Comparison of ENCODE assay signal across 12 cellular contexts in genomic region chr16:20867585-20867984, GRCh38. TPM values are rescaled to one million over a fixed set of nuclear protein-coding genes. Genes with fewer than 3 reads are reported as not detected.
DNase-seq lines count a peak whose midpoint lies in the region; ATAC-seq and TF ChIP-seq lines count a peak whose summit lies in the region.
"Had no signal": no experiment of that assay in that cellular context is flagged by ENCODE, and none has a peak within 500 bp of the region (broad histone marks: within the 10 kb centered on the region; RNA-seq: fewer than 3 reads in every experiment).

No MANE protein-coding gene starts in this region.

- H2AK9ac ChIP-seq in IMR-90 (replicated peaks; ENCODE audit: low read depth, low read length, poor library complexity): no peak overlapping the region

- no peak overlapping the region for H3K56ac ChIP-seq in IMR-90 (ENCODE audit: extremely low read depth, insufficient read depth, low read length)

- in situ Hi-C loops in IMR-90 (cut with MboI; ENCODE audit: low sequenced_read_pairs): no loop called here

- no peak overlapping the region for H4K5ac ChIP-seq in IMR-90 (ENCODE audit: low read depth, low read length)

- H3K9me3 ChIP-seq in IMR-90 (ENCODE audit: control insufficient read depth, insufficient read depth, low read length) (no peaks in the 10 kb centered on the region), adipocyte (ENCODE audit: control insufficient read depth, low read length) (no peaks in the 10 kb centered on the region)
- H3K9me3 ChIP-seq: thyroid gland had no signal

- DNase-seq in IMR-90 (peak; percentile 46), adipocyte (ENCODE audit: low read depth) (no peak), fibroblast of mammary gland (ENCODE audit: low read depth) (peak; percentile 74), stromal cell of bone marrow (ENCODE audit: low read depth) (peak; percentile 52), erythroblast (lab: John Stamatoyannopoulos, UW) (no peak), NCI-H146 (lab: John Stamatoyannopoulos, UW) (no peak), GOT3 (lab: John Stamatoyannopoulos, UW) (no peak)
- DNase-seq: activated naive CD8-positive, alpha-beta T cell treated with anti-CD3 and anti-CD28 coated beads, Interleukin-2, amount 50 U/mL, for 24 hours; NCI-H446; retina; thyroid gland had no signal

- H2AFZ ChIP-seq in IMR-90 (replicated peaks; ENCODE audit: low read length, poor library complexity): no peak overlapping the region

- TF ChIP-seq CTCF in IMR-90 (conservative IDR thresholded peaks at IDR 0.05; ENCODE audit: low read depth, low read length) (no peak), fibroblast of mammary gland (conservative IDR thresholded peaks at IDR 0.05; ENCODE audit: control insufficient read depth, insufficient read depth, low read depth, low read length) (no peak)

- H3K9ac ChIP-seq in IMR-90 (ENCODE audit: low read depth, low read length): no peak overlapping the region
- peak overlapping the region; percentile 84 for H3K9ac ChIP-seq in adipocyte (ENCODE audit: low read length)

- H2BK20ac ChIP-seq in IMR-90 (ENCODE audit: low read depth, low read length): 0 out of 2 replicates have a peak overlapping the region, but pooled peaks have one; percentile 21

- H4K20me1 ChIP-seq in IMR-90 (ENCODE audit: insufficient read depth, low read length): peaks cover 27% of the 10 kb centered on the region

- dilution Hi-C loops in IMR-90 (cut with HindIII; ENCODE audit: low sequenced_read_pairs, unreplicated experiment): no loop called here

- H2BK120ac ChIP-seq in IMR-90 (ENCODE audit: low read depth, low read length): no peak overlapping the region

- H3K4me3 ChIP-seq in IMR-90 (ENCODE audit: insufficient read depth, low read depth, low read length) (no peak overlapping the region), adipocyte (ENCODE audit: low read length) (peak overlapping the region; percentile 64), fibroblast of mammary gland (ENCODE audit: control insufficient read depth, low read depth, low read length) (no peak overlapping the region)
- H3K4me3 ChIP-seq: thyroid gland had no signal

- WGBS in IMR-90 (ENCODE audit: extremely low coverage in 2 of 2, insufficient read length in 1 of 2), 2 experiments: no CpG with 5 or more reads among the region's 2 CpGs

- peaks cover 47 to 90% of the 10 kb centered on the region in 2 experiments for H3K79me1 ChIP-seq in IMR-90 (ENCODE audit: low read depth in 1 of 2, low read length in 2 of 2)

- H3K4ac ChIP-seq in IMR-90 (ENCODE audit: low read depth, low read length): peak overlapping the region; percentile 99; the same call in 1 of the 2 replicates

- no peak for TF ChIP-seq POLR2A in IMR-90 (IDR thresholded peaks at IDR 0.05; ENCODE audit: low read depth, low read length)
- no peak for TF ChIP-seq POLR2A in erythroblast (IDR thresholded peaks at IDR 0.05; ENCODE audit: low read length)

- peaks cover 39% of the 10 kb centered on the region for H3K9me1 ChIP-seq in IMR-90 (ENCODE audit: insufficient read depth, low read length)

- no peak overlapping the region; the same call in 1 of the 2 replicates for H4K91ac ChIP-seq in IMR-90 (ENCODE audit: insufficient read depth, low read depth, low read length)

- intact Hi-C loops in IMR-90 (cut with micrococcal nuclease): loop anchor here (2.0 kb wide), 1 partner anchor 17 kb away; no protein-coding TSS in a partner anchor

- H4K8ac ChIP-seq in IMR-90 (ENCODE audit: low read depth in 2 of 2, low read length in 2 of 2): peak overlapping the region in 1 of 2 experiments; percentile 2; a peak in 1 of 4 replicates

- H3K23ac ChIP-seq in IMR-90 (ENCODE audit: low read depth, low read length): peak overlapping the region; percentile 6; the same call in 1 of the 2 replicates

- H2AK5ac ChIP-seq in IMR-90 (ENCODE audit: low read depth, low read length): peak overlapping the region; percentile 80; the same call in 1 of the 2 replicates

- peaks cover 20% of the 10 kb centered on the region for H3K4me1 ChIP-seq in IMR-90 (ENCODE audit: control insufficient read depth, insufficient read depth, low read length)
- peaks cover 89% of the 10 kb centered on the region for H3K4me1 ChIP-seq in adipocyte (ENCODE audit: control insufficient read depth, insufficient read depth, low read length)

- H2BK15ac ChIP-seq in IMR-90 (ENCODE audit: low read depth, low read length): peak overlapping the region; percentile 21; the same call in 1 of the 3 replicates

- H3K36me3 ChIP-seq in IMR-90 (ENCODE audit: control insufficient read depth, insufficient read depth, low read length) (no peaks in the 10 kb centered on the region), adipocyte (ENCODE audit: control insufficient read depth, insufficient read depth, low read length, severe bottlenecking) (peaks cover 12% of the 10 kb centered on the region)
- H3K36me3 ChIP-seq: thyroid gland had no signal

- no peak for TF ChIP-seq RAD21 in IMR-90 (IDR thresholded peaks at IDR 0.05; ENCODE audit: low read length)

- H3K14ac ChIP-seq in IMR-90 (replicated peaks; ENCODE audit: low read depth, low read length): peak overlapping the region; percentile 100; the same call in 1 of the 2 replicates

- peak overlapping the region; percentile 98 for H2BK5ac ChIP-seq in IMR-90 (ENCODE audit: low read depth, low read length, poor library complexity, severe bottlenecking)

- H3K27me3 ChIP-seq in IMR-90 (ENCODE audit: control insufficient read depth, insufficient read depth, low read length) (no peaks in the 10 kb centered on the region), adipocyte (replicated peaks; ENCODE audit: control insufficient read depth, insufficient read depth, low read length) (no peaks in the 10 kb centered on the region)
- H3K27me3 ChIP-seq: thyroid gland had no signal

- ATAC-seq in IMR-90 (ENCODE audit: low read depth) (no peak), GM21381 (IDR thresholded peaks at IDR 0.05; ENCODE audit: unreplicated experiment) (no peak)
- ATAC-seq: activated naive CD8-positive, alpha-beta T cell treated with anti-CD3 and anti-CD28 coated beads, Interleukin-2, amount 50 U/mL, for 24 hours had no signal

- CTCF ChIA-PET in IMR-90 (lab: Yijun Ruan, JAX): interaction anchor here (0.9 to 1.1 kb wide), 2 partner anchors 11 to 14 kb away, joined by 3 read pairs; no protein-coding TSS in a partner anchor

- H3K18ac ChIP-seq in IMR-90 (ENCODE audit: low read depth, low read length): no peak overlapping the region

- POLR2A ChIA-PET in IMR-90 (lab: Charles Lee; ENCODE audit: unreplicated experiment): no interaction called here

- BruUV-seq in IMR-90 (replicated peaks; lab: Mats Ljungman, UMichigan): no TSS peak

- no peak overlapping the region; the same call in 1 of the 2 replicates for H3K27ac ChIP-seq in IMR-90 (ENCODE audit: insufficient read depth, low read length)
- H3K27ac ChIP-seq: thyroid gland had no signal

- H3K4me2 ChIP-seq in IMR-90 (ENCODE audit: low read depth, low read length): no peak overlapping the region

TF ChIP-seq in IMR-90, 13 proteins besides CTCF, POLR2A, EP300 and RAD21:
- TF ChIP-seq MAFK (IDR thresholded peaks at IDR 0.05; ENCODE audit: low read depth, low read length) (no peak), CHD1 (IDR thresholded peaks at IDR 0.05; ENCODE audit: low read depth, low read length) (no peak), RCOR1 (IDR thresholded peaks at IDR 0.05; ENCODE audit: insufficient replicate concordance, low read length) (peak; percentile 26)
TF ChIP-seq in IMR-90: peak in this region for 1.

RNA-seq across cellular contexts. Expression of gene DCUN1D3, which starts 32.6 kb away (rescaled TPM):
- total RNA-seq in IMR-90 (2012; rRNA removed): 42.3 and 51.7 TPM in 2 replicates
- polyA plus RNA-seq in IMR-90 (2012; rRNA removed): 7.4 and 8.1 TPM in 2 replicates
- 2.8 and 4.2 TPM in 2 replicates for polyA plus RNA-seq in IMR-90 (2012; cell fraction: cytosol; rRNA removed)
- polyA plus RNA-seq in IMR-90 (2012; cell fraction: nucleus; rRNA removed; ENCODE audit: low replicate concordance): 4.4 and 12.9 TPM in 2 replicates

RNA-seq across cellular contexts. Expression of gene LYRM1, which starts 33.0 kb away (rescaled TPM):
- total RNA-seq in IMR-90 (2012; rRNA removed): 35.0 and 43.6 TPM in 2 replicates
- 15.8 and 19.0 TPM in 2 replicates for polyA plus RNA-seq in IMR-90 (2012; rRNA removed)
- polyA plus RNA-seq in IMR-90 (2012; cell fraction: cytosol; rRNA removed): 7.2 and 10.4 TPM in 2 replicates
- polyA plus RNA-seq in IMR-90 (2012; cell fraction: nucleus; rRNA removed; ENCODE audit: low replicate concordance): 3.3 and 13.6 TPM in 2 replicates

Comparison
In these comparisons a context has a peak if more than half of its experiments do, and no peak if none do; other contexts are left out.
1. DNase-seq: peak in IMR-90 (single experiment), fibroblast of mammary gland (single experiment) and stromal cell of bone marrow (single experiment); none in adipocyte (single experiment), erythroblast (0 of 2), NCI-H146 (single experiment) and GOT3 (single experiment).